In genomic region chr13:40648841-40649240, GRCh38 we compare ENCODE assay signal across 1 cellular context.
TF ChIP-seq lines count a peak whose summit lies in the region.

No MANE protein-coding gene starts in this region.

TF ChIP-seq in HepG2, 621 proteins besides CTCF, POLR2A, EP300 and RAD21:
- TF ChIP-seq MIER2 (CRISPR knock-in tag; IDR thresholded peaks at IDR 0.05) (no peak), CREBL2 (CRISPR knock-in tag; IDR thresholded peaks at IDR 0.05; ENCODE audit: borderline replicate concordance) (no peak), RNF2 (conservative IDR thresholded peaks at IDR 0.05; ENCODE audit: low read depth) (no peak), SPEN (CRISPR knock-in tag; IDR thresholded peaks at IDR 0.05; ENCODE audit: low read depth) (no peak), GLI4 (CRISPR knock-in tag; IDR thresholded peaks at IDR 0.05; ENCODE audit: borderline replicate concordance) (no peak), ZC3H13 (CRISPR knock-in tag; IDR thresholded peaks at IDR 0.05) (no peak), GZF1 (CRISPR knock-in tag; IDR thresholded peaks at IDR 0.05) (no peak), MEF2D (CRISPR knock-in tag; IDR thresholded peaks at IDR 0.05) (no peak), THAP9 (CRISPR knock-in tag; IDR thresholded peaks at IDR 0.05; ENCODE audit: borderline replicate concordance) (no peak), ZNF879 (CRISPR knock-in tag; IDR thresholded peaks at IDR 0.05) (no peak), SETDB1 (CRISPR knock-in tag; IDR thresholded peaks at IDR 0.05; ENCODE audit: borderline replicate concordance) (no peak), PBX3 (CRISPR knock-in tag; IDR thresholded peaks at IDR 0.05; ENCODE audit: borderline replicate concordance) (no peak), ZNF337 (CRISPR knock-in tag; IDR thresholded peaks at IDR 0.05; ENCODE audit: borderline replicate concordance, low read depth) (no peak)
